ENCODE assay signal across 26 cellular contexts in the genomic region with DNA sequence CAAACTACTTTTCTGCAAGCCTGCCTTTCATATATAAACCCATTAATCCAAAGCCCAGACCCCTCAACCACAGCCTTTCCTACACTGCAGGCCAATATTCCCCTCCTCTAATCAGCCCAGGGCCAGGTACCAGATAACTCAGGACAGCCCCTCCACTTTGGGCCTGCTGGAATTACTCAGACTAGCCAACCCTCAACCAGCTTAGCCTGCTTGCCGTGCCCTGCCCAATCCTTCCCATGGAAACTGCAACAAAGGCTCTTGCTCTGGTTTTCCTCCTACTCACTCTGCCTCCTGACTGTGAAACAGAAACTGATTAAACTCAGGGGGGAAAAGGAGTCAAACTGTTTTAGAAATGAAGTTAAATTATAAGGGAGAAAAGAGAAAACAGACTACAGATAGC.
DNase-seq lines count a peak whose midpoint lies in the region; ATAC-seq and TF ChIP-seq lines count a peak whose summit lies in the region.
"Had no signal": no experiment of that assay in that cellular context is flagged by ENCODE, and none has a peak within 500 bp of the region (broad histone marks: within the 10 kb centered on the region; RNA-seq: fewer than 3 reads in every experiment).

No MANE protein-coding gene starts in this region.

- H3K4me3 Mint-ChIP-seq in activated CD4-positive, alpha-beta T cell treated with anti-CD3 and anti-CD28 coated beads, Interleukin-2, amount 10 ng/mL, durations not matched to agents 24 days and 14 days = no peak overlapping the region
- H3K4me3 Mint-ChIP-seq in type B pancreatic cell = peak overlapping the region; percentile 29
- H3K4me3 Mint-ChIP-seq: activated CD4-positive, alpha-beta memory T cell treated with anti-CD3 and anti-CD28 coated beads, Interleukin-2, amount 10 ng/mL, durations not matched to agents 7 days and 5 days; CD8-positive, alpha-beta memory T cell; HFFc6; memory B cell; naive thymus-derived CD8-positive, alpha-beta T cell had no signal

- H3K9me3 Mint-ChIP-seq in activated CD4-positive, alpha-beta T cell treated with anti-CD3 and anti-CD28 coated beads, Interleukin-2, amount 10 ng/mL, durations not matched to agents 24 days and 14 days = no peaks in the 10 kb centered on the region
- no peaks in the 10 kb centered on the region for H3K9me3 Mint-ChIP-seq in type B pancreatic cell
- H3K9me3 Mint-ChIP-seq: activated CD4-positive, alpha-beta memory T cell treated with anti-CD3 and anti-CD28 coated beads, Interleukin-2, amount 10 ng/mL, durations not matched to agents 7 days and 5 days; HFFc6 had no signal

- intact Hi-C loops in activated CD4-positive, alpha-beta T cell treated with anti-CD3 and anti-CD28 coated beads, Interleukin-2, amount 10 ng/mL, durations not matched to agents 24 days and 14 days (cut with micrococcal nuclease) = no loop called here

- DNase-seq in activated CD4-positive, alpha-beta T cell treated with anti-CD3 and anti-CD28 coated beads, Interleukin-2, amount 10 ng/mL, durations not matched to agents 24 days and 14 days = no peak
- DNase-seq in activated CD4-positive, alpha-beta T cell treated with anti-CD3 and anti-CD28 coated beads, Interleukin-2, amount 50 U/mL, for 48 hours = no peak
- DNase-seq in ecto neural progenitor cell (ENCODE audit: low spot score) (peak; percentile 60), medulla oblongata (ENCODE audit: extremely low spot score) (peak; percentile 60), type B pancreatic cell (ENCODE audit: extremely low spot score, unreplicated experiment) (no peak), NCI-H446 (lab: John Stamatoyannopoulos, UW) (no peak)
- no peak for DNase-seq in stimulated activated CD4-positive, alpha-beta T cell treated with anti-CD3 and anti-CD28 coated beads, Interleukin-4, amount 100 ng/mL, for 4 hours
- DNase-seq: activated CD4-positive, alpha-beta memory T cell treated with anti-CD3 and anti-CD28 coated beads, Interleukin-2, amount 10 ng/mL, durations not matched to agents 7 days and 5 days; activated CD4-positive, CD25-positive, alpha-beta regulatory T cell; activated T-cell treated with anti-CD3 and anti-CD28 coated beads, Interleukin-2, amount 50 U/mL, for 1 hour; adrenal gland; CD8-positive, alpha-beta memory T cell; central memory CD4-positive, alpha-beta T cell; dermis blood vessel endothelial cell; HFFc6; Kasumi-1; kidney; naive thymus-derived CD8-positive, alpha-beta T cell; NCI-H1048; NCI-H187; NCI-H2227 treated with DMSO at 0.1 percent for 48 hours; NCI-H774; T1000 had no signal

- no peaks in the 10 kb centered on the region for H3K36me3 Mint-ChIP-seq in activated CD4-positive, alpha-beta T cell treated with anti-CD3 and anti-CD28 coated beads, Interleukin-2, amount 10 ng/mL, durations not matched to agents 24 days and 14 days (ENCODE audit: low read depth)
- no peaks in the 10 kb centered on the region for H3K36me3 Mint-ChIP-seq in type B pancreatic cell
- H3K36me3 Mint-ChIP-seq: CD8-positive, alpha-beta memory T cell; memory B cell had no signal

- peak overlapping the region; percentile 18 for H3K27ac Mint-ChIP-seq in activated CD4-positive, alpha-beta T cell treated with anti-CD3 and anti-CD28 coated beads, Interleukin-2, amount 10 ng/mL, durations not matched to agents 24 days and 14 days
- peak overlapping the region; percentile 55 for H3K27ac Mint-ChIP-seq in type B pancreatic cell
- H3K27ac Mint-ChIP-seq: activated CD4-positive, alpha-beta memory T cell treated with anti-CD3 and anti-CD28 coated beads, Interleukin-2, amount 10 ng/mL, durations not matched to agents 7 days and 5 days; HFFc6; memory B cell had no signal

- TF ChIP-seq CTCF in type B pancreatic cell (conservative IDR thresholded peaks at IDR 0.05) = no peak

- H3K4me1 Mint-ChIP-seq in activated CD4-positive, alpha-beta T cell treated with anti-CD3 and anti-CD28 coated beads, Interleukin-2, amount 10 ng/mL, durations not matched to agents 24 days and 14 days = peaks cover 3% of the 10 kb centered on the region
- H3K4me1 Mint-ChIP-seq in type B pancreatic cell (ENCODE audit: unreplicated experiment) = peaks cover 10% of the 10 kb centered on the region
- H3K4me1 Mint-ChIP-seq: activated CD4-positive, alpha-beta memory T cell treated with anti-CD3 and anti-CD28 coated beads, Interleukin-2, amount 10 ng/mL, durations not matched to agents 7 days and 5 days; CD8-positive, alpha-beta memory T cell; memory B cell had no signal

- peaks cover 20% of the 10 kb centered on the region for H3K27me3 Mint-ChIP-seq in activated CD4-positive, alpha-beta T cell treated with anti-CD3 and anti-CD28 coated beads, Interleukin-2, amount 10 ng/mL, durations not matched to agents 24 days and 14 days
- no peaks in the 10 kb centered on the region for H3K27me3 Mint-ChIP-seq in type B pancreatic cell

- no peak for ATAC-seq in GM18861 (IDR thresholded peaks at IDR 0.05; ENCODE audit: unreplicated experiment)
- ATAC-seq: GM12878; naive thymus-derived CD8-positive, alpha-beta T cell had no signal

Comparison
In these comparisons a context has a peak if more than half of its experiments do, and no peak if none do; other contexts are left out.
1. DNase-seq: peak in ecto neural progenitor cell (single experiment) and medulla oblongata (single experiment); none in activated CD4-positive, alpha-beta T cell treated with anti-CD3 and anti-CD28 coated beads, Interleukin-2, amount 10 ng/mL, durations not matched to agents 24 days and 14 days (single experiment), activated CD4-positive, alpha-beta T cell treated with anti-CD3 and anti-CD28 coated beads, Interleukin-2, amount 50 U/mL, for 48 hours (0 of 2), type B pancreatic cell (single experiment), NCI-H446 (0 of 2) and stimulated activated CD4-positive, alpha-beta T cell treated with anti-CD3 and anti-CD28 coated beads, Interleukin-4, amount 100 ng/mL, for 4 hours (0 of 2).